21 cellular contexts compared by ENCODE assay signal in genomic region chr15:33600161-33600560, GRCh38.
DNase-seq lines count a peak whose midpoint lies in the region; ATAC-seq and TF ChIP-seq lines count a peak whose summit lies in the region.
"Had no signal": no experiment of that assay in that cellular context is flagged by ENCODE, and none has a peak within 500 bp of the region (broad histone marks: within the 10 kb centered on the region; RNA-seq: fewer than 3 reads in every experiment).

No MANE protein-coding gene starts in this region.

- H3K27ac Mint-ChIP-seq in H9: peak overlapping the region in 2 of 3 experiments; percentile 1 to 62; a peak in 3 of 7 replicates
- H3K27ac Mint-ChIP-seq in WTC11: peak overlapping the region; percentile 80
- H3K27ac Mint-ChIP-seq: CD14-positive monocyte; CD4-positive, alpha-beta T cell; CD8-positive, alpha-beta memory T cell; HFFc6 had no signal

- H3K4ac ChIP-seq in H9 (ENCODE audit: low read depth, low read length): no peak overlapping the region

- TF ChIP-seq EP300 in neural cell (conservative IDR thresholded peaks at IDR 0.05; ENCODE audit: poor library complexity, severe bottlenecking) (peak; percentile 64), transverse colon (IDR thresholded peaks at IDR 0.05; ENCODE audit: low read depth) (no peak)

- peaks cover 2 to 4% of the 10 kb centered on the region in 2 experiments; a peak in 3 of 5 replicates for H3K9me3 Mint-ChIP-seq in H9
- H3K9me3 Mint-ChIP-seq in WTC11: peaks cover 14% of the 10 kb centered on the region
- H3K9me3 Mint-ChIP-seq: CD4-positive, alpha-beta T cell; HFFc6 had no signal

- no peak overlapping the region for H3K14ac ChIP-seq in H9 (ENCODE audit: insufficient read depth, low read length)

- POLR2A ChIA-PET in WTC11 (lab: Charles Lee): no interaction called here

- H2AFZ ChIP-seq in H9 (ENCODE audit: low read length) (peak overlapping the region; percentile 54), neural cell (ENCODE audit: low read depth, low read length) (no peak overlapping the region)

- H4K91ac ChIP-seq in H9 (ENCODE audit: insufficient read length, low read depth, low read length): no peak overlapping the region

- no peak overlapping the region for H3K27ac ChIP-seq in H9 (ENCODE audit: insufficient read length, low read depth, low read length)
- no peak overlapping the region for H3K27ac ChIP-seq in neural cell (ENCODE audit: low read length)
- H3K27ac ChIP-seq in psoas muscle: no peak overlapping the region
- no peak overlapping the region for H3K27ac ChIP-seq in transverse colon
- H3K27ac ChIP-seq: A549; BLaER1 treated with 17β-estradiol and CSF1 and Interleukin-3, amounts not matched to agents 10 nM and 100 nM had no signal

- H3K4me1 Mint-ChIP-seq in H9 (peaks cover 32 to 40% of the 10 kb centered on the region in 2 experiments), WTC11 (peaks cover 49% of the 10 kb centered on the region)
- H3K4me1 Mint-ChIP-seq: CD14-positive monocyte; CD8-positive, alpha-beta memory T cell had no signal

- no peak for TF ChIP-seq POLR2A in transverse colon (IDR thresholded peaks at IDR 0.05)

- H2BK15ac ChIP-seq in H9 (ENCODE audit: low read depth, low read length): no peak overlapping the region

- no peak overlapping the region for H3K23ac ChIP-seq in H9 (ENCODE audit: insufficient read length, low read depth, low read length)

- no peak overlapping the region for H3K9ac ChIP-seq in H9 (ENCODE audit: extremely low read depth, insufficient read length, low read length)
- no peak overlapping the region for H3K9ac ChIP-seq in neural cell (ENCODE audit: low read length)
- H3K9ac ChIP-seq: BLaER1 treated with 17β-estradiol and CSF1 and Interleukin-3, amounts not matched to agents 10 nM and 100 nM had no signal

- in situ Hi-C loops in transverse colon (cut with MboI; ENCODE audit: low pct_ligation_motif_present in 1 of 4, low pct_unique_long_range_greater_than_20kb in 1 of 4, low sequenced_read_pairs in 3 of 4): loop anchor here in 1 of 4 donors (10.0 kb wide), 1 partner anchor 55 kb away; no protein-coding TSS in a partner anchor

- H3K79me2 ChIP-seq in H9 (ENCODE audit: insufficient read depth, low read length): no peaks in the 10 kb centered on the region
- H3K79me2 ChIP-seq in neural cell (replicated peaks; ENCODE audit: insufficient read depth, low read length): no peaks in the 10 kb centered on the region

- no peaks in the 10 kb centered on the region for H4K20me1 ChIP-seq in H9 (ENCODE audit: control insufficient read depth, insufficient read depth, insufficient read length)
- H4K20me1 ChIP-seq in neural cell (ENCODE audit: insufficient read depth): no peaks in the 10 kb centered on the region
- H4K20me1 ChIP-seq: BLaER1 treated with 17β-estradiol and CSF1 and Interleukin-3, amounts not matched to agents 10 nM and 100 nM had no signal

- CTCF ChIA-PET in WTC11 (lab: Charles Lee): interaction anchor here (1.0 to 1.5 kb wide), 3 partner anchors 9 to 137 kb away, joined by 3 to 4 read pairs (median 3); no protein-coding TSS in a partner anchor

- H3K9me3 ChIP-seq in H9 (ENCODE audit: control insufficient read depth, low read depth, low read length) (no peaks in the 10 kb centered on the region), neural cell (ENCODE audit: low read length) (no peaks in the 10 kb centered on the region), psoas muscle (no peaks in the 10 kb centered on the region), transverse colon (no peaks in the 10 kb centered on the region)
- H3K9me3 ChIP-seq: A549; BE2C; BLaER1 treated with 17β-estradiol and CSF1 and Interleukin-3, amounts not matched to agents 10 nM and 100 nM; HAP-1 had no signal

- H3K4me3 Mint-ChIP-seq in H9 (no peak overlapping the region), WTC11 (no peak overlapping the region)
- H3K4me3 Mint-ChIP-seq: CD14-positive monocyte; CD4-positive, alpha-beta T cell; CD8-positive, alpha-beta memory T cell; HFFc6 had no signal

- no peak overlapping the region for H3T11ph ChIP-seq in H9 (ENCODE audit: low read length)

- no peak overlapping the region for H3K56ac ChIP-seq in H9 (ENCODE audit: insufficient read length, low read depth, low read length)

- H2BK120ac ChIP-seq in H9 (ENCODE audit: low read depth, low read length, poor library complexity, severe bottlenecking): no peak overlapping the region

- H3K4me1 ChIP-seq in H9 (ENCODE audit: insufficient read depth, low read length) (peaks cover 9% of the 10 kb centered on the region; the same call in 1 of the 2 replicates), psoas muscle (no peaks in the 10 kb centered on the region), transverse colon (no peaks in the 10 kb centered on the region)
- H3K4me1 ChIP-seq: A549; BE2C; BLaER1 treated with 17β-estradiol and CSF1 and Interleukin-3, amounts not matched to agents 10 nM and 100 nM had no signal

- H3K23me2 ChIP-seq in H9 (ENCODE audit: insufficient read length, low read depth, low read length, poor library complexity, severe bottlenecking): no peaks in the 10 kb centered on the region

- H3K27me3 Mint-ChIP-seq in H9 (ENCODE audit: low read depth) (peaks cover 2% of the 10 kb centered on the region; the same call in 1 of the 2 replicates), WTC11 (ENCODE audit: low read depth) (peaks cover 3% of the 10 kb centered on the region; the same call in 1 of the 2 replicates)

- no peak for TF ChIP-seq CTCF in H9 (conservative IDR thresholded peaks at IDR 0.05)
- no peak for TF ChIP-seq CTCF in WTC11 (IDR thresholded peaks at IDR 0.05)
- TF ChIP-seq CTCF in neural cell (IDR thresholded peaks at IDR 0.05; ENCODE audit: poor library complexity, severe bottlenecking): no peak
- no peak for TF ChIP-seq CTCF in psoas muscle (IDR thresholded peaks at IDR 0.05)
- TF ChIP-seq CTCF in transverse colon (IDR thresholded peaks at IDR 0.05): no peak

- H3K36me3 ChIP-seq in neural cell (ENCODE audit: insufficient read depth, low read length) (no peaks in the 10 kb centered on the region), psoas muscle (ENCODE audit: insufficient read depth in 1 of 2, low read depth in 1 of 2) (peaks cover 0 to 13% of the 10 kb centered on the region in 2 donors), transverse colon (no peaks in the 10 kb centered on the region)
- H3K36me3 ChIP-seq: BE2C; BLaER1 treated with 17β-estradiol and CSF1 and Interleukin-3, amounts not matched to agents 10 nM and 100 nM; HAP-1 had no signal

- TF ChIP-seq RAD21 in neural cell (conservative IDR thresholded peaks at IDR 0.05): no peak

- H3K4me3 ChIP-seq in neural cell (ENCODE audit: low read length): no peak overlapping the region
- no peak overlapping the region for H3K4me3 ChIP-seq in psoas muscle
- H3K4me3 ChIP-seq in transverse colon: no peak overlapping the region
- H3K4me3 ChIP-seq: A549; BLaER1 treated with 17β-estradiol and CSF1 and Interleukin-3, amounts not matched to agents 10 nM and 100 nM; HAP-1 had no signal

- H3K18ac ChIP-seq in H9 (ENCODE audit: insufficient read length, low read depth, low read length): peak overlapping the region; percentile 21

- H3F3A ChIP-seq in neural cell (ENCODE audit: insufficient read depth, low read length, poor library complexity, severe bottlenecking): no peaks in the 10 kb centered on the region

- no CpG with 5 or more reads among the region's 8 CpGs for WGBS in H9 (ENCODE audit: extremely low coverage, insufficient read length, low lambda C conversion rate)
- 81 to 87% (median 83%) methylated on average over 8 of the region's 8 CpGs for WGBS in psoas muscle, 3 donors
- 76 to 88% methylated on average over 1 to 8 of the region's 8 CpGs for WGBS in transverse colon (ENCODE audit: low coverage in 1 of 2), 2 donors

- no peak overlapping the region for H2BK5ac ChIP-seq in H9 (ENCODE audit: insufficient read length, low read length)

- DNase-seq in ELF-1 (ENCODE audit: low read depth, low spot score): peak; percentile 43
- DNase-seq in H9: no peak
- no peak for DNase-seq in WTC11 (ENCODE audit: low spot score)
- DNase-seq in NCI-H446 (lab: John Stamatoyannopoulos, UW): no peak
- DNase-seq in psoas muscle: no peak
- DNase-seq in transverse colon: no peak
- DNase-seq: 8988T; ACHN; AML-193; BE2C; CD4-positive, alpha-beta T cell; CD8-positive, alpha-beta memory T cell; DMS53; DMS79 treated with DMSO at 0.1 percent for 48 hours; HFFc6 had no signal

- H3K27me3 ChIP-seq in H9 (ENCODE audit: insufficient read depth, low read length) (no peaks in the 10 kb centered on the region), neural cell (ENCODE audit: insufficient read depth, low read depth, low read length) (no peaks in the 10 kb centered on the region), psoas muscle (ENCODE audit: insufficient read depth in 3 of 3, low read length in 2 of 3) (no peaks in the 10 kb centered on the region), transverse colon (no peaks in the 10 kb centered on the region)
- H3K27me3 ChIP-seq: BE2C; BLaER1 treated with 17β-estradiol and CSF1 and Interleukin-3, amounts not matched to agents 10 nM and 100 nM had no signal

- ATAC-seq in WTC11 (peak; percentile 40; the same call in 1 of the 2 replicates), HG03135 (IDR thresholded peaks at IDR 0.05; ENCODE audit: unreplicated experiment) (no peak), psoas muscle (no peak)

- no peak overlapping the region for H3K4me2 ChIP-seq in H9 (ENCODE audit: insufficient read depth, insufficient read length, low read length)
- no peak overlapping the region for H3K4me2 ChIP-seq in neural cell (ENCODE audit: low read length)
- H3K4me2 ChIP-seq: A549; BLaER1 treated with 17β-estradiol and CSF1 and Interleukin-3, amounts not matched to agents 10 nM and 100 nM had no signal

- H3K36me3 Mint-ChIP-seq in H9 (ENCODE audit: insufficient read depth in 1 of 3, low read depth in 3 of 3): peaks cover 1 to 5% (median 3%) of the 10 kb centered on the region in 3 experiments; a peak in 6 of 7 replicates
- peaks cover 8% of the 10 kb centered on the region for H3K36me3 Mint-ChIP-seq in WTC11
- H3K36me3 Mint-ChIP-seq: CD14-positive monocyte; CD8-positive, alpha-beta memory T cell had no signal

- no peaks in the 10 kb centered on the region for H3K9me2 ChIP-seq in neural cell (ENCODE audit: insufficient read depth, low read length)

- H4K8ac ChIP-seq in H9 (replicated peaks; ENCODE audit: insufficient read length, low read depth, low read length): no peak overlapping the region

- no peak overlapping the region for H2AK5ac ChIP-seq in H9 (ENCODE audit: insufficient read length, low read length)

- H2BK20ac ChIP-seq in H9 (ENCODE audit: low read depth, low read length, poor library complexity, severe bottlenecking): no peak overlapping the region

- no peak overlapping the region for H4K5ac ChIP-seq in H9 (ENCODE audit: insufficient read length, low read depth, low read length)

- intact Hi-C loops in psoas muscle (cut with DNase I): loop anchor here in 1 of 2 donors (10.0 kb wide), 1 partner anchor 295 kb away; no protein-coding TSS in a partner anchor
- intact Hi-C loops in transverse colon (cut with DNase I; ENCODE audit: low total_unique reads): no loop called here

- no peaks in the 10 kb centered on the region for H3K79me1 ChIP-seq in H9 (ENCODE audit: insufficient read depth, low read depth, low read length, poor library complexity, severe bottlenecking)

- H2BK12ac ChIP-seq in H9 (ENCODE audit: insufficient read length, low read depth, low read length): no peak overlapping the region

TF ChIP-seq in WTC11, 78 proteins besides CTCF, POLR2A, EP300 and RAD21 (continues in another document):
- TF ChIP-seq MXD4 (CRISPR knock-in tag; IDR thresholded peaks at IDR 0.05; ENCODE audit: borderline replicate concordance): no peak
